ENCODE assay signal across 1 cellular context in genomic region chr12:76346798-76347420, GRCh38.
TF ChIP-seq lines count a peak whose summit lies in the region.

No MANE protein-coding gene starts in this region.

TF ChIP-seq in GM23338, 12 proteins besides CTCF, POLR2A, EP300 and RAD21 (continued from another document):
- TF ChIP-seq ZNF462 (CRISPR knock-in tag; IDR thresholded peaks at IDR 0.05) (no peak), EZH2 (IDR thresholded peaks at IDR 0.05; ENCODE audit: low read depth, unreplicated experiment) (no peak), CREB1 (CRISPR knock-in tag; IDR thresholded peaks at IDR 0.05; ENCODE audit: low read depth) (no peak), JUNB (IDR thresholded peaks at IDR 0.05; ENCODE audit: unreplicated experiment) (no peak), ZNF114 (CRISPR knock-in tag; IDR thresholded peaks at IDR 0.05) (no peak), NANOG (IDR thresholded peaks at IDR 0.05; ENCODE audit: borderline replicate concordance) (no peak), ZNF331 (CRISPR knock-in tag; IDR thresholded peaks at IDR 0.05; ENCODE audit: low read depth) (no peak), ETS1 (IDR thresholded peaks at IDR 0.05) (no peak)
- TF ChIP-seq, protein P1, sequence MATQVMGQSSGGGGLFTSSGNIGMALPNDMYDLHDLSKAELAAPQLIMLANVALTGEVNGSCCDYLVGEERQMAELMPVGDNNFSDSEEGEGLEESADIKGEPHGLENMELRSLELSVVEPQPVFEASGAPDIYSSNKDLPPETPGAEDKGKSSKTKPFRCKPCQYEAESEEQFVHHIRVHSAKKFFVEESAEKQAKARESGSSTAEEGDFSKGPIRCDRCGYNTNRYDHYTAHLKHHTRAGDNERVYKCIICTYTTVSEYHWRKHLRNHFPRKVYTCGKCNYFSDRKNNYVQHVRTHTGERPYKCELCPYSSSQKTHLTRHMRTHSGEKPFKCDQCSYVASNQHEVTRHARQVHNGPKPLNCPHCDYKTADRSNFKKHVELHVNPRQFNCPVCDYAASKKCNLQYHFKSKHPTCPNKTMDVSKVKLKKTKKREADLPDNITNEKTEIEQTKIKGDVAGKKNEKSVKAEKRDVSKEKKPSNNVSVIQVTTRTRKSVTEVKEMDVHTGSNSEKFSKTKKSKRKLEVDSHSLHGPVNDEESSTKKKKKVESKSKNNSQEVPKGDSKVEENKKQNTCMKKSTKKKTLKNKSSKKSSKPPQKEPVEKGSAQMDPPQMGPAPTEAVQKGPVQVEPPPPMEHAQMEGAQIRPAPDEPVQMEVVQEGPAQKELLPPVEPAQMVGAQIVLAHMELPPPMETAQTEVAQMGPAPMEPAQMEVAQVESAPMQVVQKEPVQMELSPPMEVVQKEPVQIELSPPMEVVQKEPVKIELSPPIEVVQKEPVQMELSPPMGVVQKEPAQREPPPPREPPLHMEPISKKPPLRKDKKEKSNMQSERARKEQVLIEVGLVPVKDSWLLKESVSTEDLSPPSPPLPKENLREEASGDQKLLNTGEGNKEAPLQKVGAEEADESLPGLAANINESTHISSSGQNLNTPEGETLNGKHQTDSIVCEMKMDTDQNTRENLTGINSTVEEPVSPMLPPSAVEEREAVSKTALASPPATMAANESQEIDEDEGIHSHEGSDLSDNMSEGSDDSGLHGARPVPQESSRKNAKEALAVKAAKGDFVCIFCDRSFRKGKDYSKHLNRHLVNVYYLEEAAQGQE (IDR thresholded peaks at IDR 0.05; ENCODE audit: unreplicated experiment) = no peak
